10 cellular contexts compared by ENCODE assay signal in genomic region chr2:209380278-209380677, GRCh38. TPM values are rescaled to one million over a fixed set of nuclear protein-coding genes. Genes with fewer than 3 reads are reported as not detected.
DNase-seq lines count a peak whose midpoint lies in the region; ATAC-seq, FAIRE-seq and TF ChIP-seq lines count a peak whose summit lies in the region.
"Had no signal": no experiment of that assay in that cellular context is flagged by ENCODE, and none has a peak within 500 bp of the region (broad histone marks: within the 10 kb centered on the region; RNA-seq: fewer than 3 reads in every experiment).

No MANE protein-coding gene starts in this region.

- TF ChIP-seq CTCF in GM23338 (conservative IDR thresholded peaks at IDR 0.05; ENCODE audit: low read depth in 2 of 2) (no peak), bronchial epithelial cell (IDR thresholded peaks at IDR 0.05; ENCODE audit: insufficient read depth, low read length, severe bottlenecking) (no peak), sigmoid colon (IDR thresholded peaks at IDR 0.05) (no peak), mesothelial cell of epicardium (IDR thresholded peaks at IDR 0.05; ENCODE audit: unreplicated experiment) (no peak)

- no peak for TF ChIP-seq POLR2A in sigmoid colon (IDR thresholded peaks at IDR 0.05)

- H3K9me3 Mint-ChIP-seq in GM23338: peaks cover 14% of the 10 kb centered on the region
- H3K9me3 Mint-ChIP-seq in mesothelial cell of epicardium: peaks cover 10% of the 10 kb centered on the region

- H3K4me1 Mint-ChIP-seq in GM23338: peaks cover 7% of the 10 kb centered on the region; the same call in 2 of the 3 replicates
- peaks cover 17% of the 10 kb centered on the region for H3K4me1 Mint-ChIP-seq in mesothelial cell of epicardium

- peak overlapping the region; percentile 67; the same call in 1 of the 2 replicates for H2AFZ ChIP-seq in GM23338

- peaks cover 0 to 8% (median 2%) of the 10 kb centered on the region in 4 donors for H3K9me3 ChIP-seq in sigmoid colon

- no peak for FAIRE-seq in bronchial epithelial cell (lab: Jason Lieb, UNC)

- peaks cover under 1% of the 10 kb centered on the region; the same call in 1 of the 3 replicates for H3K36me3 Mint-ChIP-seq in GM23338 (ENCODE audit: low read depth)
- no peaks in the 10 kb centered on the region for H3K36me3 Mint-ChIP-seq in mesothelial cell of epicardium

- H3K4me3 Mint-ChIP-seq in GM23338 (no peak overlapping the region), mesothelial cell of epicardium (no peak overlapping the region)

- intact Hi-C loops in head of caudate nucleus (cut with DNase I) (no loop called here), cardiac septum (cut with DNase I) (no loop called here), sigmoid colon (cut with DNase I) (no loop called here)

- DNase-seq in GM23338 (ENCODE audit: low spot score) (no peak), KBM-7 (peak; percentile 17), bronchial epithelial cell (ENCODE audit: low read depth) (peak; percentile 23), head of caudate nucleus (no peak), cardiac septum (ENCODE audit: low spot score) (no peak), sigmoid colon (no peak), mesothelial cell of epicardium (ENCODE audit: low spot score in 2 of 2, unreplicated experiment in 2 of 2) (no peak)

- H3K27ac Mint-ChIP-seq in GM23338 (no peak overlapping the region), mesothelial cell of epicardium (no peak overlapping the region)

- H4K20me1 ChIP-seq in GM23338 (replicated peaks; ENCODE audit: insufficient read depth): no peaks in the 10 kb centered on the region

- in situ Hi-C loops in KBM-7 (cut with MboI; ENCODE audit: low pct_unique_long_range_greater_than_20kb, low sequenced_read_pairs): no loop called here

- H3K79me2 ChIP-seq in GM23338 (replicated peaks; ENCODE audit: insufficient read depth): no peaks in the 10 kb centered on the region

- WGBS in sigmoid colon, 2 donors: 38% methylated on average over 2 of the region's 2 CpGs

- H3K27me3 Mint-ChIP-seq in GM23338 (ENCODE audit: insufficient read depth, low read depth, poor library complexity): no peaks in the 10 kb centered on the region
- H3K27me3 Mint-ChIP-seq in mesothelial cell of epicardium (ENCODE audit: low read depth): no peaks in the 10 kb centered on the region

- no peak overlapping the region for H3K27ac ChIP-seq in GM23338 (ENCODE audit: low read depth)
- H3K27ac ChIP-seq in sigmoid colon: no peak overlapping the region
- H3K27ac ChIP-seq: RWPE1 had no signal

- H3K36me3 ChIP-seq in GM23338 (ENCODE audit: insufficient read depth): no peaks in the 10 kb centered on the region
- no peaks in the 10 kb centered on the region for H3K36me3 ChIP-seq in bronchial epithelial cell (ENCODE audit: control insufficient read depth, insufficient read depth, low read length)
- H3K36me3 ChIP-seq in sigmoid colon: no peaks in the 10 kb centered on the region

- TF ChIP-seq EP300 in sigmoid colon (IDR thresholded peaks at IDR 0.05): no peak

- H3K4me3 ChIP-seq in GM23338 (no peak overlapping the region), bronchial epithelial cell (ENCODE audit: low read depth, low read length) (no peak overlapping the region), sigmoid colon (no peak overlapping the region)
- H3K4me3 ChIP-seq: lung had no signal

- H3K9me2 ChIP-seq in GM23338 (ENCODE audit: insufficient read depth): no peaks in the 10 kb centered on the region

- H3F3A ChIP-seq in GM23338 (replicated peaks; ENCODE audit: low read depth): no peaks in the 10 kb centered on the region

- H3K4me1 ChIP-seq in GM23338 (ENCODE audit: insufficient read depth) (no peaks in the 10 kb centered on the region), sigmoid colon (no peaks in the 10 kb centered on the region)

- ATAC-seq in GM18519 (IDR thresholded peaks at IDR 0.05; ENCODE audit: low FRiP score, unreplicated experiment) (peak; percentile 100), GM23338 (no peak)

- no peak overlapping the region for H3K4me2 ChIP-seq in GM23338

- no peaks in the 10 kb centered on the region for H3K27me3 ChIP-seq in GM23338 (ENCODE audit: insufficient read depth)
- no peaks in the 10 kb centered on the region for H3K27me3 ChIP-seq in bronchial epithelial cell (ENCODE audit: control insufficient read depth, insufficient read depth, low read length)
- H3K27me3 ChIP-seq in sigmoid colon: no peaks in the 10 kb centered on the region

TF ChIP-seq in GM23338, 12 proteins besides CTCF, POLR2A, EP300 and RAD21:
- TF ChIP-seq ZNF331 (CRISPR knock-in tag; IDR thresholded peaks at IDR 0.05; ENCODE audit: low read depth) (no peak), ETS1 (IDR thresholded peaks at IDR 0.05) (no peak)

RNA-seq across cellular contexts. Expression of gene MAP2, which starts 43.6 kb away (rescaled TPM):
- total RNA-seq in GM23338 (2014; rRNA removed; shearing (Covaris generic)): 3.2 and 4.4 TPM in 2 replicates
- polyA plus RNA-seq in GM23338 (2016; fragmentation: Nextera tagmentation; extraction: Ambion mirVana) (2.2 and 2.9 TPM in 2 replicates), sigmoid colon (1 to 10 TPM in 2 of 3 donors, under 1 TPM in 1; 0.46 to 2.1 (median 1.2) TPM)
- total RNA-seq in bronchial epithelial cell (8.2 and 33.7 TPM in 2 replicates), cardiac septum (42.1 TPM), sigmoid colon (10 to 100 TPM in 3 of 4 donors, 1 to 10 TPM in 1; 8.4 to 21.8 (median 13.0) TPM), mesothelial cell of epicardium (5.5 to 7.2 TPM (median 6.9 TPM) in 3 replicates)

Comparison
In these comparisons a context has a peak if more than half of its experiments do, and no peak if none do; other contexts are left out.
1. DNase-seq: peak in KBM-7 (single experiment) and bronchial epithelial cell (single experiment); none in GM23338 (single experiment), head of caudate nucleus (0 of 42), cardiac septum (single experiment), sigmoid colon (single experiment) and mesothelial cell of epicardium (0 of 2).